ENCODE assay signal across 8 cellular contexts in genomic region chr7:73739387-73739767, GRCh38. TPM values are rescaled to one million over a fixed set of nuclear protein-coding genes. Genes with fewer than 3 reads are reported as not detected.
DNase-seq lines count a peak whose midpoint lies in the region; ATAC-seq and TF ChIP-seq lines count a peak whose summit lies in the region.

No MANE protein-coding gene starts in this region.

- in situ Hi-C loops in mammary epithelial cell (cut with MboI; ENCODE audit: low sequenced_read_pairs in 2 of 2): loop anchor here in 1 of 2 donors (5.0 kb wide), 1 partner anchor 118 kb away; no protein-coding TSS in a partner anchor

- ATAC-seq in GM19455 (IDR thresholded peaks at IDR 0.05; ENCODE audit: unreplicated experiment) (no peak), GM21786 (IDR thresholded peaks at IDR 0.05; ENCODE audit: unreplicated experiment) (no peak)

- peak overlapping the region; percentile 89 for H3K4me3 ChIP-seq in ACC112 (ENCODE audit: low read depth, low read length)
- H3K4me3 ChIP-seq in HFF-Myc (replicated peaks; ENCODE audit: low read depth, low read length): peak overlapping the region; percentile 84
- H3K4me3 ChIP-seq in mammary epithelial cell (replicated peaks in 1 of 3; ENCODE audit: insufficient read depth in 1 of 3, low read depth in 2 of 3, low read length in 3 of 3): peak overlapping the region; percentile 59 to 84 (median 73)
- H3K4me3 ChIP-seq in muscle layer of colon (ENCODE audit: low read depth in 1 of 2, low read length in 2 of 2): peak overlapping the region; percentile 54 to 84

- H3K4me1 ChIP-seq in ACC112 (ENCODE audit: control insufficient read depth, insufficient read depth, low read length, unreplicated experiment) (peaks cover 8% of the 10 kb centered on the region), mammary epithelial cell (ENCODE audit: insufficient read depth, low read length) (peaks cover 9% of the 10 kb centered on the region), muscle layer of colon (ENCODE audit: insufficient read depth, low read length) (peaks cover 7% of the 10 kb centered on the region)

- peak overlapping the region; percentile 83 for H3K4me2 ChIP-seq in mammary epithelial cell (ENCODE audit: insufficient read depth, low read depth, low read length)

- H3K27ac ChIP-seq in ACC112 (ENCODE audit: low read depth, low read length) (no peak overlapping the region), mammary epithelial cell (ENCODE audit: insufficient read depth, low read depth, low read length) (peak overlapping the region; percentile 82), muscle layer of colon (ENCODE audit: low read depth, low read length) (peak overlapping the region; percentile 77)

- H3K36me3 ChIP-seq in ACC112 (ENCODE audit: insufficient read depth, low read length) (0 out of 2 replicates have a peak, but pooled peaks cover 4% of the 10 kb centered on the region), mammary epithelial cell (ENCODE audit: insufficient read depth, low read length) (no peaks in the 10 kb centered on the region), muscle layer of colon (ENCODE audit: insufficient read depth, low read length) (peaks cover 15% of the 10 kb centered on the region)

- dilution Hi-C loops in mammary epithelial cell (cut with HindIII; ENCODE audit: low sequenced_read_pairs): no loop called here

- no peak for DNase-seq in HFF-Myc (ENCODE audit: extremely low read depth, low read depth)
- no peak for DNase-seq in mammary epithelial cell
- DNase-seq in NCI-H524 (lab: John Stamatoyannopoulos, UW): no peak
- DNase-seq in activated CD4-positive, alpha-beta T cell treated with anti-CD3 and anti-CD28 coated beads for 48 hours: no peak

- whole genome bisulfite sequencing in mammary epithelial cell (ENCODE audit: low coverage, missing lambda C conversion rate): 0% methylated on average over 3 of the region's 13 CpGs

- intact Hi-C loops in mammary epithelial cell (cut with micrococcal nuclease): loop anchor here (10.0 kb wide), 1 partner anchor 285 kb away; no protein-coding TSS in a partner anchor

- H3K9me3 ChIP-seq in mammary epithelial cell (replicated peaks; ENCODE audit: insufficient read depth, low read length): no peaks in the 10 kb centered on the region
- H3K9me3 ChIP-seq in muscle layer of colon (ENCODE audit: low read length): no peaks in the 10 kb centered on the region

- H3K27me3 ChIP-seq in ACC112 (ENCODE audit: insufficient read depth, low read length) (no peaks in the 10 kb centered on the region), mammary epithelial cell (ENCODE audit: insufficient read depth, low read length) (no peaks in the 10 kb centered on the region), muscle layer of colon (ENCODE audit: control insufficient read depth in 1 of 2, insufficient read depth in 2 of 2, low read length in 2 of 2) (no peaks in the 10 kb centered on the region)

- no peak for TF ChIP-seq CTCF in HFF-Myc (IDR thresholded peaks at IDR 0.05; ENCODE audit: low read depth, low read length, missing control alignments)
- TF ChIP-seq CTCF in mammary epithelial cell (conservative IDR thresholded peaks at IDR 0.05 in 1 of 2, IDR thresholded peaks at IDR 0.05 in 1 of 2; ENCODE audit: extremely low read depth in 1 of 2, insufficient read depth in 1 of 2, low read depth in 1 of 2, low read length in 2 of 2): no peak

- H3K79me2 ChIP-seq in ACC112 (ENCODE audit: control insufficient read depth, insufficient read depth, low read length, unreplicated experiment) (peaks cover 4% of the 10 kb centered on the region), mammary epithelial cell (ENCODE audit: insufficient read depth, low read length) (peaks cover 13% of the 10 kb centered on the region)

- BruUV-seq in mammary epithelial cell (replicated peaks; lab: Mats Ljungman, UMichigan): TSS peak; percentile 68

- H2AFZ ChIP-seq in ACC112 (ENCODE audit: low read length, unreplicated experiment): peak overlapping the region; percentile 52
- H2AFZ ChIP-seq in mammary epithelial cell (ENCODE audit: low read depth, low read length): peak overlapping the region; percentile 95

- H4K20me1 ChIP-seq in mammary epithelial cell (ENCODE audit: insufficient read depth, low read length): no peaks in the 10 kb centered on the region

- peak overlapping the region; percentile 89 for H3K9ac ChIP-seq in mammary epithelial cell (ENCODE audit: insufficient read depth, low read length)
- peak overlapping the region; percentile 92 for H3K9ac ChIP-seq in muscle layer of colon (ENCODE audit: low read length)

- CTCF ChIA-PET in mammary epithelial cell (lab: Charles Lee; ENCODE audit: low non-redundant PET): no interaction called here

RNA-seq across cellular contexts. Expression of gene ABHD11, which starts 0.8 kb away (rescaled TPM):
- total RNA-seq in mammary epithelial cell: 10 to 100 TPM in 1 of 2 donors, 1 to 10 TPM in 1; 6.7 to 23.6 TPM
- 30.4 TPM for polyA plus RNA-seq in mammary epithelial cell
- polyA minus RNA-seq in mammary epithelial cell: 18.2 TPM

RNA-seq across cellular contexts. Expression of gene STX1A, which starts 19.9 kb away (rescaled TPM):
- total RNA-seq in mammary epithelial cell: 10 to 100 TPM in 1 of 2 donors, 1 to 10 TPM in 1; 6.8 to 39.7 TPM
- 30.5 TPM for polyA plus RNA-seq in mammary epithelial cell
- 30.8 TPM for polyA minus RNA-seq in mammary epithelial cell

RNA-seq across cellular contexts. Expression of gene CLDN3, which starts 30.7 kb away (rescaled TPM):
- under 1 TPM in 1 of 2 donors, not detected in 1; 0.83 TPM for total RNA-seq in mammary epithelial cell
- not detected for polyA plus RNA-seq in mammary epithelial cell
- polyA minus RNA-seq in mammary epithelial cell: not detected

RNA-seq across cellular contexts. Expression of gene BUD23, which starts 56.0 kb away (rescaled TPM):
- 10 to 100 TPM; 36.0 to 57.6 TPM for total RNA-seq in mammary epithelial cell
- 77.9 TPM for polyA plus RNA-seq in mammary epithelial cell
- polyA minus RNA-seq in mammary epithelial cell: 102 TPM

RNA-seq across cellular contexts. Expression of gene DNAJC30, which starts 56.1 kb away (rescaled TPM):
- 10 to 100 TPM in 1 of 2 donors, 1 to 10 TPM in 1; 3.0 to 11.1 TPM for total RNA-seq in mammary epithelial cell
- polyA plus RNA-seq in mammary epithelial cell: 5.7 TPM
- polyA minus RNA-seq in mammary epithelial cell: 5.7 TPM
